Comparison of ENCODE assay signal across 24 cellular contexts in genomic region chr9:22423566-22423965, GRCh38. TPM values are rescaled to one million over a fixed set of nuclear protein-coding genes. Genes with fewer than 3 reads are reported as not detected.
DNase-seq lines count a peak whose midpoint lies in the region; ATAC-seq, FAIRE-seq and TF ChIP-seq lines count a peak whose summit lies in the region.
"Had no signal": no experiment of that assay in that cellular context is flagged by ENCODE, and none has a peak within 500 bp of the region (broad histone marks: within the 10 kb centered on the region; RNA-seq: fewer than 3 reads in every experiment).

No MANE protein-coding gene starts in this region.

- DNase-seq in ACHN (peak; percentile 33), endothelial cell of umbilical vein (ENCODE audit: low read depth, low spot score) (no peak), kidney glomerular epithelial cell (lab: John Stamatoyannopoulos, UW) (peak; percentile 62), renal cortical epithelial cell (ENCODE audit: low read depth) (peak; percentile 69), foreskin keratinocyte (no peak)
- DNase-seq in activated CD8-positive, alpha-beta memory T cell treated with anti-CD3 and anti-CD28 coated beads for 24 hours: no peak
- DNase-seq: AML-193; BE2C; Calu3; CD4-positive, alpha-beta T cell; CD8-positive, alpha-beta memory T cell; DMS53; DMS79 treated with DMSO at 0.1 percent for 48 hours; GF-D8; H9 had no signal

- FAIRE-seq in endothelial cell of umbilical vein (lab: Jason Lieb, UNC): peak; percentile 24
- FAIRE-seq: GM12891, GM18507 had no signal

- dilution Hi-C loops in endothelial cell of umbilical vein (cut with MboI; ENCODE audit: extremely low pct_ligation_motif_present, low sequenced_read_pairs): no loop called here

- no peaks in the 10 kb centered on the region for H3K79me2 ChIP-seq in endothelial cell of umbilical vein (ENCODE audit: control insufficient read depth, insufficient read depth, low read length)

- H3K27me3 ChIP-seq in endothelial cell of umbilical vein (ENCODE audit: control insufficient read depth in 2 of 2, insufficient read depth in 2 of 2, low read length in 2 of 2) (peaks cover 0 to 1% of the 10 kb centered on the region in 2 experiments), foreskin keratinocyte (peaks cover under 1% of the 10 kb centered on the region)
- H3K27me3 ChIP-seq: BE2C; BLaER1 treated with 17β-estradiol and CSF1 and Interleukin-3, amounts not matched to agents 10 nM and 100 nM had no signal

- no peaks in the 10 kb centered on the region for H3K4me1 ChIP-seq in endothelial cell of umbilical vein (ENCODE audit: control insufficient read depth, extremely low read depth, insufficient read depth, low read length)
- no peaks in the 10 kb centered on the region for H3K4me1 ChIP-seq in foreskin keratinocyte
- H3K4me1 ChIP-seq: BE2C had no signal

- no TSS peak for BruUV-seq in endothelial cell of umbilical vein (replicated peaks; lab: Mats Ljungman, UMichigan)

- H3K9me1 ChIP-seq in endothelial cell of umbilical vein (replicated peaks; ENCODE audit: control insufficient read depth, extremely low read depth, insufficient read depth, low read length): no peaks in the 10 kb centered on the region

- H3K27ac ChIP-seq in endothelial cell of umbilical vein (ENCODE audit: insufficient read depth, low read depth, low read length): no peak overlapping the region
- H3K27ac ChIP-seq in foreskin keratinocyte: no peak overlapping the region
- H3K27ac ChIP-seq: BLaER1 treated with 17β-estradiol and CSF1 and Interleukin-3, amounts not matched to agents 10 nM and 100 nM had no signal

- POLR2A ChIA-PET in endothelial cell of umbilical vein (lab: Charles Lee): no interaction called here

- no peaks in the 10 kb centered on the region for H3K36me3 ChIP-seq in endothelial cell of umbilical vein (ENCODE audit: control insufficient read depth in 2 of 2, extremely low read depth in 1 of 2, insufficient read depth in 2 of 2, low read length in 2 of 2)
- H3K36me3 ChIP-seq: BE2C; BLaER1 treated with 17β-estradiol and CSF1 and Interleukin-3, amounts not matched to agents 10 nM and 100 nM had no signal

- H4K20me1 ChIP-seq in endothelial cell of umbilical vein (replicated peaks; ENCODE audit: control insufficient read depth, extremely low read depth, insufficient read depth, low read length): no peaks in the 10 kb centered on the region
- H4K20me1 ChIP-seq: BLaER1 treated with 17β-estradiol and CSF1 and Interleukin-3, amounts not matched to agents 10 nM and 100 nM had no signal

- intact Hi-C loops in endothelial cell of umbilical vein (cut with micrococcal nuclease): no loop called here

- TF ChIP-seq CTCF in endothelial cell of umbilical vein (IDR thresholded peaks at IDR 0.05; ENCODE audit: extremely low read depth in 1 of 2, insufficient read depth in 1 of 2, low read depth in 1 of 2, low read length in 2 of 2) (no peak), foreskin keratinocyte (conservative IDR thresholded peaks at IDR 0.05) (no peak)

- in situ Hi-C loops in ACHN (cut with HindIII; ENCODE audit: low pct_ligation_motif_present, low pct_unique_long_range_greater_than_20kb, low sequenced_read_pairs): no loop called here

- H2AFZ ChIP-seq in endothelial cell of umbilical vein (ENCODE audit: low read depth, low read length): no peak overlapping the region
- H2AFZ ChIP-seq: GM23338 had no signal

- no peaks in the 10 kb centered on the region for H3K9me3 ChIP-seq in endothelial cell of umbilical vein (replicated peaks; ENCODE audit: control insufficient read depth, insufficient read depth, low read length)
- H3K9me3 ChIP-seq: BE2C; BLaER1 treated with 17β-estradiol and CSF1 and Interleukin-3, amounts not matched to agents 10 nM and 100 nM had no signal

- no peak for ATAC-seq in HG03457 (IDR thresholded peaks at IDR 0.05; ENCODE audit: unreplicated experiment)
- ATAC-seq in foreskin keratinocyte: no peak
- ATAC-seq: GM23338, HCT116 had no signal

- CTCF ChIA-PET in endothelial cell of umbilical vein (lab: Charles Lee): no interaction called here

- TF ChIP-seq POLR2A in endothelial cell of umbilical vein (IDR thresholded peaks at IDR 0.05; ENCODE audit: low read depth, low read length): no peak

- no peak overlapping the region for H3K9ac ChIP-seq in endothelial cell of umbilical vein (replicated peaks; ENCODE audit: extremely low read depth, insufficient read depth, low read length)
- H3K9ac ChIP-seq: BLaER1 treated with 17β-estradiol and CSF1 and Interleukin-3, amounts not matched to agents 10 nM and 100 nM had no signal

- no peak overlapping the region for H3K4me3 ChIP-seq in endothelial cell of umbilical vein (replicated peaks in 1 of 3; ENCODE audit: insufficient read depth in 1 of 3, low read depth in 1 of 3, low read length in 3 of 3)
- H3K4me3 ChIP-seq: BLaER1 treated with 17β-estradiol and CSF1 and Interleukin-3, amounts not matched to agents 10 nM and 100 nM; GM23338 had no signal

- no peak overlapping the region for H3K4me2 ChIP-seq in endothelial cell of umbilical vein (ENCODE audit: insufficient read depth, low read length)
- H3K4me2 ChIP-seq: GM23338 had no signal

TF ChIP-seq in endothelial cell of umbilical vein, 7 proteins besides CTCF, POLR2A, EP300 and RAD21:
- TF ChIP-seq FOS (IDR thresholded peaks at IDR 0.05; ENCODE audit: borderline replicate concordance, insufficient read depth, low read length): no peak
- no peak for TF ChIP-seq EZH2 (IDR thresholded peaks at IDR 0.05; ENCODE audit: borderline replicate concordance, low read depth, low read length, severe bottlenecking)
- TF ChIP-seq JUN (IDR thresholded peaks at IDR 0.05; ENCODE audit: borderline replicate concordance, insufficient read depth, insufficient read length, low read depth): no peak
- no peak for TF ChIP-seq MAX (IDR thresholded peaks at IDR 0.05; ENCODE audit: insufficient read depth, insufficient read length)
- TF ChIP-seq POLR2AphosphoS5 (IDR thresholded peaks at IDR 0.05; ENCODE audit: insufficient read depth, low read depth, low read length): no peak
- no peak for TF ChIP-seq GATA2 (IDR thresholded peaks at IDR 0.05; ENCODE audit: insufficient read depth, insufficient read length, low read depth, low read length)
- no peak for TF ChIP-seq MYC (IDR thresholded peaks at IDR 0.05; ENCODE audit: low read depth, low read length)

RNA-seq across cellular contexts. Expression of gene DMRTA1, which starts 23.1 kb away (rescaled TPM):
- 1.2 and 2.1 TPM in 2 replicates for total RNA-seq in endothelial cell of umbilical vein
- 0.14 and 0.19 TPM in 2 replicates for polyA plus RNA-seq in endothelial cell of umbilical vein
- polyA plus RNA-seq in endothelial cell of umbilical vein (2011; cell fraction: cytosol; rRNA removed): 0.14 and 0.19 TPM in 2 replicates
- 0.30 and 0.34 TPM in 2 replicates for polyA plus RNA-seq in endothelial cell of umbilical vein (2011; cell fraction: nucleus; rRNA removed)
- 1.1 and 1.5 TPM in 2 replicates for polyA plus RNA-seq in endothelial cell of umbilical vein (2012)
- polyA minus RNA-seq in endothelial cell of umbilical vein: 0.34 and 0.45 TPM in 2 replicates
- polyA minus RNA-seq in endothelial cell of umbilical vein (2011; cell fraction: cytosol; rRNA and poly(A)+ RNA removed): 0.31 TPM
- polyA minus RNA-seq in endothelial cell of umbilical vein (2011; cell fraction: nucleus; rRNA and poly(A)+ RNA removed): 1.4 and 1.8 TPM in 2 replicates
- total RNA-seq in renal cortical epithelial cell: 2.8 and 5.5 TPM in 2 replicates
- total RNA-seq in foreskin keratinocyte: 0.58 and 0.78 TPM in 2 replicates
- 0.35 and 0.38 TPM in 2 replicates for polyA plus RNA-seq in foreskin keratinocyte
- total RNA-seq: CD4-positive, alpha-beta T cell; CD8-positive, alpha-beta memory T cell; Daoy; G401 had no signal
- polyA plus RNA-seq: CD14-positive monocyte; CD8-positive, alpha-beta memory T cell had no signal

Comparison
In these comparisons a context has a peak if more than half of its experiments do, and no peak if none do; other contexts are left out.
1. DNase-seq: peak in ACHN (single experiment), kidney glomerular epithelial cell (single experiment) and renal cortical epithelial cell (single experiment); none in endothelial cell of umbilical vein (single experiment), foreskin keratinocyte (0 of 2) and activated CD8-positive, alpha-beta memory T cell treated with anti-CD3 and anti-CD28 coated beads for 24 hours (single experiment).